Comparison of ENCODE assay signal across 17 cellular contexts in genomic region chr7:133775201-133775600, GRCh38.
A peak's percentile ranks its signal among the peaks of the same experiment; 100 is the strongest.
DNase-seq lines count a peak whose midpoint lies in the region; ATAC-seq and TF ChIP-seq lines count a peak whose summit lies in the region.
"Had no signal": no experiment of that assay in that cellular context is flagged by ENCODE, and none has a peak within 500 bp of the region (broad histone marks: within the 10 kb centered on the region; RNA-seq: fewer than 3 reads in every experiment).

No MANE protein-coding gene starts in this region.

- peaks cover 7 to 31% of the 10 kb centered on the region in 2 experiments for H3K36me3 ChIP-seq in SK-N-SH (replicated peaks in 1 of 2; ENCODE audit: control insufficient read depth in 1 of 2, insufficient read depth in 2 of 2, low read length in 1 of 2)
- no peaks in the 10 kb centered on the region for H3K36me3 ChIP-seq in SJCRH30
- no peaks in the 10 kb centered on the region for H3K36me3 ChIP-seq in mesendoderm (ENCODE audit: control insufficient read depth, insufficient read depth, low read length)

- TF ChIP-seq RAD21 in SK-N-SH (IDR thresholded peaks at IDR 0.05; ENCODE audit: low read length) = no peak

- no peak for DNase-seq in SK-N-SH
- DNase-seq in SJCRH30 = peak; percentile 45 to 72
- DNase-seq in myocyte (ENCODE audit: low read depth) = peak; percentile 62
- no peak for DNase-seq in mesendoderm
- no peak for DNase-seq in stimulated activated CD4-positive, alpha-beta T cell treated with anti-CD3 and anti-CD28 coated beads, Interleukin-4, amount 100 ng/mL, for 1 hour
- DNase-seq: ACHN; Calu3; CD4-positive, CD25-positive, alpha-beta regulatory T cell; DMS 273 treated with DMSO at 0.1 percent for 48 hours; DND-41; GDM1; H7 had no signal

- ATAC-seq in SK-N-SH treated with all-trans-retinoic acid at 6 μM for 48 hours (no peak), HG02870 (IDR thresholded peaks at IDR 0.05; ENCODE audit: unreplicated experiment) (no peak)
- ATAC-seq: GM23338, HepG2 had no signal

- H3K9ac ChIP-seq in SK-N-SH = no peak overlapping the region
- no peak overlapping the region for H3K9ac ChIP-seq in mesendoderm (ENCODE audit: low read length)
- H3K9ac ChIP-seq: BLaER1 treated with 17β-estradiol and CSF1 and Interleukin-3, amounts not matched to agents 10 nM and 100 nM had no signal

- POLR2A ChIA-PET in SK-N-SH (lab: Yijun Ruan, JAX) = interaction anchor here (1.1 to 3.4 kb wide), 2 partner anchors 32 to 657 kb away, joined by 3 to 15 read pairs; no protein-coding TSS in a partner anchor

- H2AK5ac ChIP-seq in mesendoderm (ENCODE audit: low read length) = no peak overlapping the region

- TF ChIP-seq EP300 in SK-N-SH (IDR thresholded peaks at IDR 0.05; ENCODE audit: borderline replicate concordance in 1 of 2, low read depth in 1 of 2, low read length in 1 of 2) = peak in 1 of 2 experiments; percentile 42; a peak in 1 of 4 replicates

- H3K23ac ChIP-seq in mesendoderm (ENCODE audit: low read length) = no peak overlapping the region

- H3K79me1 ChIP-seq in mesendoderm (ENCODE audit: low read length) = no peaks in the 10 kb centered on the region

- H3K4me1 ChIP-seq in SK-N-SH (ENCODE audit: control insufficient read depth in 1 of 2, insufficient read depth in 2 of 2, low read depth in 1 of 2, low read length in 1 of 2) (peaks cover 12 to 57% of the 10 kb centered on the region in 2 experiments), SJCRH30 (peaks cover 9% of the 10 kb centered on the region), mesendoderm (ENCODE audit: control insufficient read depth, low read depth, low read length) (no peaks in the 10 kb centered on the region)
- H3K4me1 ChIP-seq: BLaER1 treated with 17β-estradiol and CSF1 and Interleukin-3, amounts not matched to agents 10 nM and 100 nM had no signal

- H3K4me3 ChIP-seq in SK-N-SH (ENCODE audit: low read depth in 2 of 2, low read length in 1 of 2) (no peak overlapping the region), SJCRH30 (no peak overlapping the region), mesendoderm (ENCODE audit: low read length) (no peak overlapping the region)
- H3K4me3 ChIP-seq: BLaER1 treated with 17β-estradiol and CSF1 and Interleukin-3, amounts not matched to agents 10 nM and 100 nM; GM23338 had no signal

- no peak overlapping the region for H2BK15ac ChIP-seq in mesendoderm (replicated peaks; ENCODE audit: low read depth)

- H3K9me3 ChIP-seq in SK-N-SH = no peaks in the 10 kb centered on the region
- H3K9me3 ChIP-seq in SJCRH30 (replicated peaks) = no peaks in the 10 kb centered on the region

- no peaks in the 10 kb centered on the region for H4K20me1 ChIP-seq in SK-N-SH (ENCODE audit: insufficient read depth)
- H4K20me1 ChIP-seq: BLaER1 treated with 17β-estradiol and CSF1 and Interleukin-3, amounts not matched to agents 10 nM and 100 nM had no signal

- peak overlapping the region in 1 of 2 experiments; percentile 100; a peak in 2 of 4 replicates for H3K27ac ChIP-seq in SK-N-SH (ENCODE audit: low read depth in 2 of 2, low read length in 1 of 2)
- H3K27ac ChIP-seq in SJCRH30 = peak overlapping the region; percentile 40
- no peak overlapping the region for H3K27ac ChIP-seq in mesendoderm (ENCODE audit: low read depth, low read length)
- H3K27ac ChIP-seq: BLaER1 treated with 17β-estradiol and CSF1 and Interleukin-3, amounts not matched to agents 10 nM and 100 nM had no signal

- no peak overlapping the region for H2BK5ac ChIP-seq in mesendoderm (ENCODE audit: low read length)

- H3K79me2 ChIP-seq in SK-N-SH (ENCODE audit: insufficient read depth) = no peaks in the 10 kb centered on the region
- H3K79me2 ChIP-seq in mesendoderm (ENCODE audit: control insufficient read depth, insufficient read depth, low read length) = no peaks in the 10 kb centered on the region

- no peak for TF ChIP-seq CTCF in SK-N-SH (IDR thresholded peaks at IDR 0.05)

- no peak overlapping the region for H2AFZ ChIP-seq in SK-N-SH (ENCODE audit: low read depth)
- H2AFZ ChIP-seq: GM23338 had no signal

- H4K5ac ChIP-seq in mesendoderm (ENCODE audit: low read length) = no peak overlapping the region

- H3K18ac ChIP-seq in mesendoderm (ENCODE audit: low read length) = no peak overlapping the region

- H4K8ac ChIP-seq in mesendoderm (ENCODE audit: low read depth, low read length) = no peak overlapping the region

- CTCF ChIA-PET in SK-N-SH (lab: Yijun Ruan, JAX) = interaction anchor here (0.6 to 3.2 kb wide), 11 partner anchors 8 to 618 kb away, joined by 3 to 44 read pairs (median 17); no protein-coding TSS in a partner anchor

- H3K4me2 ChIP-seq in SK-N-SH = no peak overlapping the region
- no peak overlapping the region for H3K4me2 ChIP-seq in mesendoderm (ENCODE audit: low read length)
- H3K4me2 ChIP-seq: BLaER1 treated with 17β-estradiol and CSF1 and Interleukin-3, amounts not matched to agents 10 nM and 100 nM; GM23338 had no signal

- H3K56ac ChIP-seq in mesendoderm (ENCODE audit: low read length) = no peak overlapping the region

- no peak overlapping the region for H3K4ac ChIP-seq in mesendoderm (ENCODE audit: low read depth, low read length)

- WGBS in SK-N-SH (ENCODE audit: low lambda C conversion rate) = 91% methylated on average over 4 of the region's 4 CpGs
- WGBS in mesendoderm (ENCODE audit: extremely low coverage, insufficient coverage, low lambda C conversion rate) = no CpG with 5 or more reads among the region's 4 CpGs

- peaks cover 12% of the 10 kb centered on the region for H3F3A ChIP-seq in SK-N-SH (replicated peaks; ENCODE audit: insufficient read depth)

- no peak overlapping the region for H2BK120ac ChIP-seq in mesendoderm (ENCODE audit: low read depth, low read length)

- H3K9me2 ChIP-seq in SK-N-SH = no peaks in the 10 kb centered on the region

- H3K27me3 ChIP-seq in SK-N-SH (ENCODE audit: insufficient read depth) (no peaks in the 10 kb centered on the region), SJCRH30 (no peaks in the 10 kb centered on the region), mesendoderm (ENCODE audit: insufficient read depth, low read length, poor library complexity) (no peaks in the 10 kb centered on the region)
- H3K27me3 ChIP-seq: BLaER1 treated with 17β-estradiol and CSF1 and Interleukin-3, amounts not matched to agents 10 nM and 100 nM had no signal

TF ChIP-seq in SK-N-SH, 30 proteins besides CTCF, POLR2A, EP300 and RAD21:
- TF ChIP-seq MXI1 (IDR thresholded peaks at IDR 0.05; ENCODE audit: low read depth, low read length) (peak; percentile 10; the same call in 1 of the 2 replicates), RXRA (IDR thresholded peaks at IDR 0.05; ENCODE audit: borderline replicate concordance, low read depth) (no peak)
TF ChIP-seq in SK-N-SH: peak in this region for 1.

TF ChIP-seq in SK-N-SH treated with all-trans-retinoic acid at 6 μM for 48 hours, 23 proteins besides CTCF, POLR2A, EP300 and RAD21 (continues in another document):
- TF ChIP-seq PATZ1 (CRISPR knock-in tag; IDR thresholded peaks at IDR 0.05; ENCODE audit: borderline replicate concordance) = no peak
- no peak for TF ChIP-seq ZFP3 (CRISPR knock-in tag; IDR thresholded peaks at IDR 0.05)
- TF ChIP-seq CSRNP3 (CRISPR knock-in tag; IDR thresholded peaks at IDR 0.05) = no peak
- TF ChIP-seq ESRRG (CRISPR knock-in tag; IDR thresholded peaks at IDR 0.05) = no peak
- TF ChIP-seq ZNF565 (CRISPR knock-in tag; conservative IDR thresholded peaks at IDR 0.05; ENCODE audit: low read depth) = no peak
- TF ChIP-seq ZNF70 (CRISPR knock-in tag; IDR thresholded peaks at IDR 0.05) = no peak
- TF ChIP-seq PPARA (CRISPR knock-in tag; IDR thresholded peaks at IDR 0.05; ENCODE audit: borderline replicate concordance) = no peak
- TF ChIP-seq OSR1 (CRISPR knock-in tag; IDR thresholded peaks at IDR 0.05) = no peak
- TF ChIP-seq ARNTL (CRISPR knock-in tag; IDR thresholded peaks at IDR 0.05; ENCODE audit: borderline replicate concordance, low read depth) = no peak
- no peak for TF ChIP-seq TOX (CRISPR knock-in tag; IDR thresholded peaks at IDR 0.05; ENCODE audit: borderline replicate concordance)

Comparison
In these comparisons a context has a peak if more than half of its experiments do, and no peak if none do; other contexts are left out.
1. DNase-seq: peak in SJCRH30 (2 of 2) and myocyte (single experiment); none in SK-N-SH (single experiment), mesendoderm (single experiment) and stimulated activated CD4-positive, alpha-beta T cell treated with anti-CD3 and anti-CD28 coated beads, Interleukin-4, amount 100 ng/mL, for 1 hour (single experiment).